Comparison of ENCODE assay signal across 2 cellular contexts in the genomic region with DNA sequence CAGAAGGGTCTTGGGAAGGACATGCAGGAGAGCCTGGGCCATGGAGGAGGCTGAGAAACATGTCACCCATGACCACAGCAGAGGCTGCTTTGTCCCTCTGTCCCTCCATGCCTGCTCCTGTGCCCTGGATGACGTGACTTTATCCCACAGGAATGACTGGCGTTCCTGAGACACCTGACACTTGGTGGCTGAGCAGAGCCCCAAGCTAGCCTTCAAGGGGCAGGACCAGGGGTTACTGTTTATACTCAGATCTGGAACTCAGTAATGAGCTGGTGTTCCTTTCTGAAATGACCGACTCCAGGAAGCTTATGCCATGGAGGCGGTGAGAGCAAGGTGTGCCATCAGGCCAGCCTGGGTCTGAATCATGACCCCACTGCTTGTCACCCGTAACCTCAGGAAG.
TF ChIP-seq lines count a peak whose summit lies in the region.

No MANE protein-coding gene starts in this region.

TF ChIP-seq in IMR-90, 13 proteins besides CTCF, POLR2A, EP300 and RAD21:
- TF ChIP-seq MXI1 (IDR thresholded peaks at IDR 0.05; ENCODE audit: borderline replicate concordance, low read depth, low read length): no peak
- TF ChIP-seq FOS (IDR thresholded peaks at IDR 0.05; ENCODE audit: low read depth, low read length): no peak
- TF ChIP-seq, protein P1, sequence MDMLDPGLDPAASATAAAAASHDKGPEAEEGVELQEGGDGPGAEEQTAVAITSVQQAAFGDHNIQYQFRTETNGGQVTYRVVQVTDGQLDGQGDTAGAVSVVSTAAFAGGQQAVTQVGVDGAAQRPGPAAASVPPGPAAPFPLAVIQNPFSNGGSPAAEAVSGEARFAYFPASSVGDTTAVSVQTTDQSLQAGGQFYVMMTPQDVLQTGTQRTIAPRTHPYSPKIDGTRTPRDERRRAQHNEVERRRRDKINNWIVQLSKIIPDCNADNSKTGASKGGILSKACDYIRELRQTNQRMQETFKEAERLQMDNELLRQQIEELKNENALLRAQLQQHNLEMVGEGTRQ (IDR thresholded peaks at IDR 0.05; ENCODE audit: low read depth, low read length): no peak
- TF ChIP-seq, protein P2, sequence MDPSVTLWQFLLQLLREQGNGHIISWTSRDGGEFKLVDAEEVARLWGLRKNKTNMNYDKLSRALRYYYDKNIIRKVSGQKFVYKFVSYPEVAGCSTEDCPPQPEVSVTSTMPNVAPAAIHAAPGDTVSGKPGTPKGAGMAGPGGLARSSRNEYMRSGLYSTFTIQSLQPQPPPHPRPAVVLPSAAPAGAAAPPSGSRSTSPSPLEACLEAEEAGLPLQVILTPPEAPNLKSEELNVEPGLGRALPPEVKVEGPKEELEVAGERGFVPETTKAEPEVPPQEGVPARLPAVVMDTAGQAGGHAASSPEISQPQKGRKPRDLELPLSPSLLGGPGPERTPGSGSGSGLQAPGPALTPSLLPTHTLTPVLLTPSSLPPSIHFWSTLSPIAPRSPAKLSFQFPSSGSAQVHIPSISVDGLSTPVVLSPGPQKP (IDR thresholded peaks at IDR 0.05; ENCODE audit: borderline replicate concordance, low read depth, low read length): no peak
- no peak for TF ChIP-seq CEBPB (IDR thresholded peaks at IDR 0.05; ENCODE audit: low read depth, low read length)
- no peak for TF ChIP-seq CHD1 (IDR thresholded peaks at IDR 0.05; ENCODE audit: low read depth, low read length)
- no peak for TF ChIP-seq NFE2L2 (IDR thresholded peaks at IDR 0.05; ENCODE audit: low read depth, low read length)
- TF ChIP-seq RCOR1 (IDR thresholded peaks at IDR 0.05; ENCODE audit: insufficient replicate concordance, low read length): no peak
- TF ChIP-seq RFX5 (IDR thresholded peaks at IDR 0.05; ENCODE audit: low read depth, low read length): no peak
- no peak for TF ChIP-seq SMC3 (IDR thresholded peaks at IDR 0.05; ENCODE audit: low read depth, low read length)
- no peak for TF ChIP-seq MAZ (IDR thresholded peaks at IDR 0.05; ENCODE audit: borderline replicate concordance, low read depth, low read length)
- no peak for TF ChIP-seq BHLHE40 (IDR thresholded peaks at IDR 0.05; ENCODE audit: low read depth, low read length)
TF ChIP-seq in IMR-90: peak in this region for 0.

TF ChIP-seq in H1, 55 proteins besides CTCF, POLR2A, EP300 and RAD21:
- TF ChIP-seq EGR1 (IDR thresholded peaks at IDR 0.05; ENCODE audit: borderline replicate concordance, low read depth, low read length) (no peak), HDAC2 (IDR thresholded peaks at IDR 0.05; ENCODE audit: borderline replicate concordance in 1 of 2, low read depth in 2 of 2, low read length in 2 of 2) (no peak)
TF ChIP-seq in H1: peak in this region for 0.
